1 cellular context compared by ENCODE assay signal in the genomic region with DNA sequence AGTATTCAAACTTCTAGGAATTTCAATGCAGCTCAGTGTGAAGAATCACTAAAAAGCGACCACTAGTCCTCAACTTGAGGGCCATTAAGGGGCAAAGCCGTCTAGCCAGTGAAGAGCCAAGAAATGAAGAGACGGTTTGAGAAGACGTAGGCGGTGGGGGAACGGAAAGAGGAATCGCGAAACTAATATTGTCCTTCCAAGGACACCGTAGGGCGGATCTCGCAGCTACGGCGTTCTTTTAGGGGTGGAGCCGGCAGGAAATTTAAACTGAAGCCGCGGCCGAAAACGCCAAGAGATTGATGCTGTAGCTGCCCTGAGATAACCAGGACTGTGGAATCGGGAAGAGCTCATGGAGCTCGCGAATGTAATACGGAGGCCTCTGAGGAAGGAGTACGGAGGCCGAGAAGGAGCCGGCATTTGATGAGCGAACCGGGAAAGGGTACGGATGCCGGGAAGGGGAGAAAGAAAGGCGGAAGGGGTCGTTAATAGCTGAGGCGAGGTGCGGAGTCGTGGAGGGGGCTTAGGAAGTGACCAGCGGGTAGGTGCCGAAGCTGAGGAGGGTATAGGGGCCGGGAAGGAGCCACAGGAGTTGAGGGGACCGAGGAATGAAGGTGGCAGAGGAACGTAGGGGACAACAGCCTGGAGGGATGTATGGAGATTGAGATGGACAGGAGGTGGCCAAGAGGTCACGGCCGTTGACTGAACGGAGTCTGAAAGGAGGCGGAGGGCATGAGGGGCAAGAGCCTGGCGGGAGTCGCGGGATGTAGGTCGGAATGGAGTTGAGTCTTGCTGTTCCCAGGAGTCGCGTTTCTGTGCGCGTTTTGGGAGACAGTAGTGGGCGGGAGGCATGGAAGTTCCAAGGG.
TF ChIP-seq lines count a peak whose summit lies in the region.

A gene with protein sequence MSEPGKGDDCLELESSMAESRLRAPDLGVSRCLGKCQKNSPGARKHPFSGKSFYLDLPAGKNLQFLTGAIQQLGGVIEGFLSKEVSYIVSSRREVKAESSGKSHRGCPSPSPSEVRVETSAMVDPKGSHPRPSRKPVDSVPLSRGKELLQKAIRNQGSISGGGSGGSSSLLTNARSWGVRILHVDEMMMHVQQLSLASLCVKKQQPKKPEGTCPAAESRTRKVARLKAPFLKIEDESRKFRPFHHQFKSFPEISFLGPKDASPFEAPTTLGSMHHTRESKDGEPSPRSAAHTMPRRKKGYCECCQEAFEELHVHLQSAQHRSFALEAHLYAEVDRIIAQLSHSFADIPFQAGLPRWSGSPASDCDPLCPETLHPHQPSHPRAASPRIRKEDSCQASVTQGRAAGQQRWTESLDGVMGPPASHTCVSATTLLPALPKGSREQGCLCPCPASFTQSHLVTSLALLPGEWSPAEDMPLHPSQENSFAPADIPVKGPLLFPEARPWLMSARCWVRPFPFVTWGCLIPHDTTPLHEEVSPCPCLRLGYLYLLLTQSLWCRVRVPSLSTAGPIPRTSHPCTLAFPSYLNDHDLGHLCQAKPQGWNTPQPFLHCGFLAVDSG (plus strand): TSS at position 265 of the 863 bp plus-strand sequence. CDS start 156 bp downstream, at position 421.

TF ChIP-seq in HCT116, 20 proteins besides CTCF, POLR2A, EP300 and RAD21 (continued from another document):
- TF ChIP-seq, protein P1, sequence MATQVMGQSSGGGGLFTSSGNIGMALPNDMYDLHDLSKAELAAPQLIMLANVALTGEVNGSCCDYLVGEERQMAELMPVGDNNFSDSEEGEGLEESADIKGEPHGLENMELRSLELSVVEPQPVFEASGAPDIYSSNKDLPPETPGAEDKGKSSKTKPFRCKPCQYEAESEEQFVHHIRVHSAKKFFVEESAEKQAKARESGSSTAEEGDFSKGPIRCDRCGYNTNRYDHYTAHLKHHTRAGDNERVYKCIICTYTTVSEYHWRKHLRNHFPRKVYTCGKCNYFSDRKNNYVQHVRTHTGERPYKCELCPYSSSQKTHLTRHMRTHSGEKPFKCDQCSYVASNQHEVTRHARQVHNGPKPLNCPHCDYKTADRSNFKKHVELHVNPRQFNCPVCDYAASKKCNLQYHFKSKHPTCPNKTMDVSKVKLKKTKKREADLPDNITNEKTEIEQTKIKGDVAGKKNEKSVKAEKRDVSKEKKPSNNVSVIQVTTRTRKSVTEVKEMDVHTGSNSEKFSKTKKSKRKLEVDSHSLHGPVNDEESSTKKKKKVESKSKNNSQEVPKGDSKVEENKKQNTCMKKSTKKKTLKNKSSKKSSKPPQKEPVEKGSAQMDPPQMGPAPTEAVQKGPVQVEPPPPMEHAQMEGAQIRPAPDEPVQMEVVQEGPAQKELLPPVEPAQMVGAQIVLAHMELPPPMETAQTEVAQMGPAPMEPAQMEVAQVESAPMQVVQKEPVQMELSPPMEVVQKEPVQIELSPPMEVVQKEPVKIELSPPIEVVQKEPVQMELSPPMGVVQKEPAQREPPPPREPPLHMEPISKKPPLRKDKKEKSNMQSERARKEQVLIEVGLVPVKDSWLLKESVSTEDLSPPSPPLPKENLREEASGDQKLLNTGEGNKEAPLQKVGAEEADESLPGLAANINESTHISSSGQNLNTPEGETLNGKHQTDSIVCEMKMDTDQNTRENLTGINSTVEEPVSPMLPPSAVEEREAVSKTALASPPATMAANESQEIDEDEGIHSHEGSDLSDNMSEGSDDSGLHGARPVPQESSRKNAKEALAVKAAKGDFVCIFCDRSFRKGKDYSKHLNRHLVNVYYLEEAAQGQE (IDR thresholded peaks at IDR 0.05; ENCODE audit: low read depth), result no peak
- TF ChIP-seq ZNF274 (IDR thresholded peaks at IDR 0.05; ENCODE audit: low read depth, low read length) (no peak), TCF7L2 (IDR thresholded peaks at IDR 0.05; ENCODE audit: borderline replicate concordance, extremely low read depth, insufficient read depth, insufficient read length) (peak; percentile 53), EZH2phosphoT487 (IDR thresholded peaks at IDR 0.05; ENCODE audit: borderline replicate concordance) (no peak), CEBPB (IDR thresholded peaks at IDR 0.05; ENCODE audit: low read depth) (no peak; the same call in 1 of the 2 replicates), CBX3 (IDR thresholded peaks at IDR 0.05; ENCODE audit: low read depth) (peak; percentile 93), SRF (IDR thresholded peaks at IDR 0.05; ENCODE audit: low read depth) (no peak), EZH2 (IDR thresholded peaks at IDR 0.05) (no peak), FOSL1 (IDR thresholded peaks at IDR 0.05; ENCODE audit: low read depth) (no peak), ZFX (IDR thresholded peaks at IDR 0.05) (no peak), EGR1 (IDR thresholded peaks at IDR 0.05; ENCODE audit: low read depth) (peak; percentile 93)
- TF ChIP-seq, protein P2, sequence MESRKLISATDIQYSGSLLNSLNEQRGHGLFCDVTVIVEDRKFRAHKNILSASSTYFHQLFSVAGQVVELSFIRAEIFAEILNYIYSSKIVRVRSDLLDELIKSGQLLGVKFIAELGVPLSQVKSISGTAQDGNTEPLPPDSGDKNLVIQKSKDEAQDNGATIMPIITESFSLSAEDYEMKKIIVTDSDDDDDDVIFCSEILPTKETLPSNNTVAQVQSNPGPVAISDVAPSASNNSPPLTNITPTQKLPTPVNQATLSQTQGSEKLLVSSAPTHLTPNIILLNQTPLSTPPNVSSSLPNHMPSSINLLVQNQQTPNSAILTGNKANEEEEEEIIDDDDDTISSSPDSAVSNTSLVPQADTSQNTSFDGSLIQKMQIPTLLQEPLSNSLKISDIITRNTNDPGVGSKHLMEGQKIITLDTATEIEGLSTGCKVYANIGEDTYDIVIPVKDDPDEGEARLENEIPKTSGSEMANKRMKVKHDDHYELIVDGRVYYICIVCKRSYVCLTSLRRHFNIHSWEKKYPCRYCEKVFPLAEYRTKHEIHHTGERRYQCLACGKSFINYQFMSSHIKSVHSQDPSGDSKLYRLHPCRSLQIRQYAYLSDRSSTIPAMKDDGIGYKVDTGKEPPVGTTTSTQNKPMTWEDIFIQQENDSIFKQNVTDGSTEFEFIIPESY (IDR thresholded peaks at IDR 0.05; ENCODE audit: extremely low read depth, insufficient replicate concordance, low read length), result peak; percentile 86
